29 cellular contexts compared by ENCODE assay signal in genomic region chr18:32588191-32588590, GRCh38.
DNase-seq lines count a peak whose midpoint lies in the region; TF ChIP-seq lines count a peak whose summit lies in the region.
"Had no signal": no experiment of that assay in that cellular context is flagged by ENCODE, and none has a peak within 500 bp of the region (broad histone marks: within the 10 kb centered on the region; RNA-seq: fewer than 3 reads in every experiment).

No MANE protein-coding gene starts in this region.

- intact Hi-C loops in uterus (cut with DNase I; ENCODE audit: low total_unique reads): no loop called here

- no peaks in the 10 kb centered on the region for H3K9me2 ChIP-seq in Karpas-422 (replicated peaks; ENCODE audit: insufficient read depth, low read length)

- no peak overlapping the region for H2BK5ac ChIP-seq in trophoblast cell (ENCODE audit: low read depth, low read length, poor library complexity)

- no peaks in the 10 kb centered on the region for H3K79me1 ChIP-seq in trophoblast cell (ENCODE audit: low read length)

- H3K27me3 ChIP-seq in Karpas-422 (ENCODE audit: low read length): no peaks in the 10 kb centered on the region
- no peaks in the 10 kb centered on the region for H3K27me3 ChIP-seq in trophoblast cell (ENCODE audit: insufficient read depth, low read length)
- H3K27me3 ChIP-seq in uterus: no peaks in the 10 kb centered on the region
- H3K27me3 ChIP-seq: BE2C; BLaER1; BLaER1 treated with 17β-estradiol and CSF1 and Interleukin-3, amounts not matched to agents 10 nM and 100 nM had no signal

- H3K4me1 ChIP-seq in Karpas-422 (ENCODE audit: low read length) (no peaks in the 10 kb centered on the region), trophoblast cell (ENCODE audit: control insufficient read depth in 1 of 2, insufficient read depth in 2 of 2, low read length in 2 of 2) (no peaks in the 10 kb centered on the region), uterus (no peaks in the 10 kb centered on the region)
- H3K4me1 ChIP-seq: A549, BE2C, Caco-2 had no signal

- H3K4me2 ChIP-seq in Karpas-422 (ENCODE audit: low read depth, low read length, poor library complexity, severe bottlenecking) (no peak overlapping the region), trophoblast cell (ENCODE audit: low read length) (no peak overlapping the region)
- H3K4me2 ChIP-seq: A549; BLaER1; BLaER1 treated with 17β-estradiol and CSF1 and Interleukin-3, amounts not matched to agents 10 nM and 100 nM had no signal

- H4K8ac ChIP-seq in trophoblast cell (ENCODE audit: low read depth, low read length): no peak overlapping the region

- no CpG with 5 or more reads among the region's 5 CpGs for WGBS in trophoblast cell (ENCODE audit: extremely low coverage, insufficient coverage, insufficient read length)

- H3K27ac ChIP-seq in Karpas-422 (ENCODE audit: low read length) (no peak overlapping the region), trophoblast cell (ENCODE audit: low read depth, low read length) (no peak overlapping the region), uterus (no peak overlapping the region)
- H3K27ac ChIP-seq: 22Rv1; A549; BLaER1; BLaER1 treated with 17β-estradiol and CSF1 and Interleukin-3, amounts not matched to agents 10 nM and 100 nM; C4-2B had no signal

- H4K20me1 ChIP-seq in Karpas-422 (ENCODE audit: insufficient read depth, low read depth, low read length): no peaks in the 10 kb centered on the region
- H4K20me1 ChIP-seq: BLaER1; BLaER1 treated with 17β-estradiol and CSF1 and Interleukin-3, amounts not matched to agents 10 nM and 100 nM had no signal

- H3K79me2 ChIP-seq in Karpas-422 (ENCODE audit: low read length): no peaks in the 10 kb centered on the region
- no peaks in the 10 kb centered on the region for H3K79me2 ChIP-seq in trophoblast cell (ENCODE audit: control insufficient read depth, insufficient read depth, low read length, poor library complexity)

- no peak for TF ChIP-seq POLR2A in uterus (IDR thresholded peaks at IDR 0.05)

- no peak overlapping the region for H4K12ac ChIP-seq in trophoblast cell (ENCODE audit: low read depth, low read length)

- no peak overlapping the region for H3K23ac ChIP-seq in trophoblast cell (ENCODE audit: low read length)

- H3K36me3 ChIP-seq in Karpas-422 (ENCODE audit: insufficient read depth, low read length): no peaks in the 10 kb centered on the region
- no peaks in the 10 kb centered on the region for H3K36me3 ChIP-seq in trophoblast cell (ENCODE audit: control insufficient read depth in 1 of 2, insufficient read depth in 2 of 2, low read length in 2 of 2)
- no peaks in the 10 kb centered on the region for H3K36me3 ChIP-seq in uterus
- H3K36me3 ChIP-seq: BE2C; BLaER1; BLaER1 treated with 17β-estradiol and CSF1 and Interleukin-3, amounts not matched to agents 10 nM and 100 nM had no signal

- no peak overlapping the region for H3K14ac ChIP-seq in trophoblast cell (ENCODE audit: low read length)

- no peak overlapping the region for H3K9ac ChIP-seq in Karpas-422 (ENCODE audit: low read length)
- no peak overlapping the region for H3K9ac ChIP-seq in trophoblast cell (ENCODE audit: low read length)
- H3K9ac ChIP-seq: BLaER1; BLaER1 treated with 17β-estradiol and CSF1 and Interleukin-3, amounts not matched to agents 10 nM and 100 nM had no signal

- no peak overlapping the region for H2BK120ac ChIP-seq in trophoblast cell (ENCODE audit: insufficient read depth, low read length, poor library complexity)

- no peak overlapping the region for H3K4me3 ChIP-seq in Karpas-422 (ENCODE audit: low read length)
- no peak overlapping the region for H3K4me3 ChIP-seq in trophoblast cell (ENCODE audit: low read depth, low read length)
- no peak overlapping the region for H3K4me3 ChIP-seq in uterus
- H3K4me3 ChIP-seq: A549; BLaER1; BLaER1 treated with 17β-estradiol and CSF1 and Interleukin-3, amounts not matched to agents 10 nM and 100 nM had no signal

- DNase-seq in Karpas-422 (peak; percentile 4), trophoblast cell (peak; percentile 72 to 79), uterus (no peak), HUDEP-2 (lab: John Stamatoyannopoulos, UW; ENCODE audit: unreplicated experiment in 76 of 76) (no peak)
- DNase-seq: 8988T; ACHN; AML-193; BE2C; C1 segment of cervical spinal cord; Caco-2; Calu3; CD4-positive, alpha-beta memory T cell; CD4-positive, alpha-beta T cell; CD4-positive, CD25-positive, alpha-beta regulatory T cell; CD8-positive, alpha-beta memory T cell; CD8-positive, alpha-beta T cell; COR-L47; DMS 273 treated with DMSO at 0.1 percent for 48 hours; DMS153; DMS53; DMS79; DMS79 treated with DMSO at 0.1 percent for 48 hours; DND-41; EL had no signal

- H3K4ac ChIP-seq in trophoblast cell (ENCODE audit: low read depth, low read length): no peak overlapping the region

- no peak overlapping the region for H2BK12ac ChIP-seq in trophoblast cell (ENCODE audit: low read length)

- H2AK5ac ChIP-seq in trophoblast cell (ENCODE audit: low read length): no peak overlapping the region

- H3K9me3 ChIP-seq in Karpas-422 (ENCODE audit: low read length): no peaks in the 10 kb centered on the region
- H3K9me3 ChIP-seq in trophoblast cell (ENCODE audit: insufficient read depth, low read depth, low read length): peaks cover 3% of the 10 kb centered on the region
- no peaks in the 10 kb centered on the region for H3K9me3 ChIP-seq in uterus
- H3K9me3 ChIP-seq: A549, BE2C, Caco-2 had no signal

- no peak overlapping the region for H2AFZ ChIP-seq in Karpas-422 (ENCODE audit: low read length)
- no peak overlapping the region for H2AFZ ChIP-seq in trophoblast cell (ENCODE audit: insufficient read depth, low read length, poor library complexity)

- H4K91ac ChIP-seq in trophoblast cell (ENCODE audit: low read depth, low read length): no peak overlapping the region

- no peak overlapping the region for H3K18ac ChIP-seq in trophoblast cell (ENCODE audit: low read length)

- no peak for TF ChIP-seq CTCF in uterus (IDR thresholded peaks at IDR 0.05)

Comparison
In these comparisons a context has a peak if more than half of its experiments do, and no peak if none do; other contexts are left out.
1. DNase-seq: peak in Karpas-422 (single experiment) and trophoblast cell (2 of 2); none in uterus (0 of 2) and HUDEP-2 (0 of 76).